In the genomic region with DNA sequence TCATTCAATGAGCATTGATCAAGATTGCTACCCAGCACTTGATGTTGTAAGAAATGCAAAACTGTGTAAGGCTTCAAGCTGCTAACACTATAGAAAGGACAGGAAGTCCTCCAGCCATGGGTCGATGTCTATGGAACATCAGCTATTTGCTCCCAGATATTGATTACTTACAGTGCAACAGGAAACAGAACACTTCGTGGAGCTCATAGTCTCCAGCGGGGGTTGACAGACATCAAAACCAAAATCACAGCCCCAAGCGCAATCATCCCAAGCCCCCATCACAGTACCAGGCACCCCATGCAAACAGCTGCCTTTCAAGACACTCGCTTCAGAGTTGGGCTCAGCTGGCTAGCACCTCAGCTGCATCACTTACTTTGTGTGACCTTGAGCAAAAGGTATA, we compare ENCODE assay signal across 2 cellular contexts.
TF ChIP-seq lines count a peak whose summit lies in the region.

No MANE protein-coding gene starts in this region.

TF ChIP-seq in GM12878, 131 proteins besides CTCF, POLR2A, EP300 and RAD21:
- TF ChIP-seq JUND (IDR thresholded peaks at IDR 0.05; ENCODE audit: low read depth, low read length), result no peak
- no peak for TF ChIP-seq NBN (IDR thresholded peaks at IDR 0.05)
- TF ChIP-seq SREBF1 (IDR thresholded peaks at IDR 0.05; ENCODE audit: low read length), result no peak
- TF ChIP-seq POLR2AphosphoS5 (IDR thresholded peaks at IDR 0.05; ENCODE audit: low read length), result no peak
- TF ChIP-seq, protein P1, sequence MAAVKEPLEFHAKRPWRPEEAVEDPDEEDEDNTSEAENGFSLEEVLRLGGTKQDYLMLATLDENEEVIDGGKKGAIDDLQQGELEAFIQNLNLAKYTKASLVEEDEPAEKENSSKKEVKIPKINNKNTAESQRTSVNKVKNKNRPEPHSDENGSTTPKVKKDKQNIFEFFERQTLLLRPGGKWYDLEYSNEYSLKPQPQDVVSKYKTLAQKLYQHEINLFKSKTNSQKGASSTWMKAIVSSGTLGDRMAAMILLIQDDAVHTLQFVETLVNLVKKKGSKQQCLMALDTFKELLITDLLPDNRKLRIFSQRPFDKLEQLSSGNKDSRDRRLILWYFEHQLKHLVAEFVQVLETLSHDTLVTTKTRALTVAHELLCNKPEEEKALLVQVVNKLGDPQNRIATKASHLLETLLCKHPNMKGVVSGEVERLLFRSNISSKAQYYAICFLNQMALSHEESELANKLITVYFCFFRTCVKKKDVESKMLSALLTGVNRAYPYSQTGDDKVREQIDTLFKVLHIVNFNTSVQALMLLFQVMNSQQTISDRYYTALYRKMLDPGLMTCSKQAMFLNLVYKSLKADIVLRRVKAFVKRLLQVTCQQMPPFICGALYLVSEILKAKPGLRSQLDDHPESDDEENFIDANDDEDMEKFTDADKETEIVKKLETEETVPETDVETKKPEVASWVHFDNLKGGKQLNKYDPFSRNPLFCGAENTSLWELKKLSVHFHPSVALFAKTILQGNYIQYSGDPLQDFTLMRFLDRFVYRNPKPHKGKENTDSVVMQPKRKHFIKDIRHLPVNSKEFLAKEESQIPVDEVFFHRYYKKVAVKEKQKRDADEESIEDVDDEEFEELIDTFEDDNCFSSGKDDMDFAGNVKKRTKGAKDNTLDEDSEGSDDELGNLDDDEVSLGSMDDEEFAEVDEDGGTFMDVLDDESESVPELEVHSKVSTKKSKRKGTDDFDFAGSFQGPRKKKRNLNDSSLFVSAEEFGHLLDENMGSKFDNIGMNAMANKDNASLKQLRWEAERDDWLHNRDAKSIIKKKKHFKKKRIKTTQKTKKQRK (IDR thresholded peaks at IDR 0.05; ENCODE audit: low read depth, low read length), result no peak
- TF ChIP-seq NRF1 (conservative IDR thresholded peaks at IDR 0.05; ENCODE audit: low read depth, low read length), result no peak
- no peak for TF ChIP-seq LARP7 (IDR thresholded peaks at IDR 0.05)
- no peak for TF ChIP-seq SP1 (IDR thresholded peaks at IDR 0.05; ENCODE audit: low read depth, low read length)
TF ChIP-seq in GM12878: peak in this region for 0.

TF ChIP-seq in HEK293T, 16 proteins besides CTCF, POLR2A, EP300 and RAD21:
- TF ChIP-seq, protein P2, sequence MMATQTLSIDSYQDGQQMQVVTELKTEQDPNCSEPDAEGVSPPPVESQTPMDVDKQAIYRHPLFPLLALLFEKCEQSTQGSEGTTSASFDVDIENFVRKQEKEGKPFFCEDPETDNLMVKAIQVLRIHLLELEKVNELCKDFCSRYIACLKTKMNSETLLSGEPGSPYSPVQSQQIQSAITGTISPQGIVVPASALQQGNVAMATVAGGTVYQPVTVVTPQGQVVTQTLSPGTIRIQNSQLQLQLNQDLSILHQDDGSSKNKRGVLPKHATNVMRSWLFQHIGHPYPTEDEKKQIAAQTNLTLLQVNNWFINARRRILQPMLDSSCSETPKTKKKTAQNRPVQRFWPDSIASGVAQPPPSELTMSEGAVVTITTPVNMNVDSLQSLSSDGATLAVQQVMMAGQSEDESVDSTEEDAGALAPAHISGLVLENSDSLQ (IDR thresholded peaks at IDR 0.05), result no peak
- no peak for TF ChIP-seq ELF4 (IDR thresholded peaks at IDR 0.05)
- no peak for TF ChIP-seq HDGF (IDR thresholded peaks at IDR 0.05; ENCODE audit: borderline replicate concordance)
- TF ChIP-seq SUZ12 (IDR thresholded peaks at IDR 0.05), result no peak
- TF ChIP-seq NFRKB (IDR thresholded peaks at IDR 0.05), result no peak
- TF ChIP-seq LEF1 (IDR thresholded peaks at IDR 0.05; ENCODE audit: borderline replicate concordance), result no peak
- no peak for TF ChIP-seq FOXM1 (IDR thresholded peaks at IDR 0.05; ENCODE audit: borderline replicate concordance)
- no peak for TF ChIP-seq ZNF384 (IDR thresholded peaks at IDR 0.05)
- TF ChIP-seq SP1 (IDR thresholded peaks at IDR 0.05), result no peak
- no peak for TF ChIP-seq TARDBP (IDR thresholded peaks at IDR 0.05)
- TF ChIP-seq FOXK2 (IDR thresholded peaks at IDR 0.05), result no peak
- no peak for TF ChIP-seq CTBP1 (IDR thresholded peaks at IDR 0.05; ENCODE audit: borderline replicate concordance)
- TF ChIP-seq ARNT (IDR thresholded peaks at IDR 0.05), result no peak
- no peak for TF ChIP-seq BHLHE40 (IDR thresholded peaks at IDR 0.05; ENCODE audit: borderline replicate concordance)
- TF ChIP-seq FOXA1 (IDR thresholded peaks at IDR 0.05), result no peak
- TF ChIP-seq L3MBTL2 (conservative IDR thresholded peaks at IDR 0.05), result no peak
